14 cellular contexts compared by ENCODE assay signal in genomic region chr5:168106008-168106761, GRCh38.
A peak's percentile ranks its signal among the peaks of the same experiment; 100 is the strongest.
DNase-seq lines count a peak whose midpoint lies in the region; ATAC-seq and TF ChIP-seq lines count a peak whose summit lies in the region.
"Had no signal": no experiment of that assay in that cellular context is flagged by ENCODE, and none has a peak within 500 bp of the region (broad histone marks: within the 10 kb centered on the region; RNA-seq: fewer than 3 reads in every experiment).

No MANE protein-coding gene starts in this region.

- H3K36me3 ChIP-seq in MG63: no peaks in the 10 kb centered on the region
- no peaks in the 10 kb centered on the region for H3K36me3 ChIP-seq in tibial artery

- no peaks in the 10 kb centered on the region for H3K9me3 Mint-ChIP-seq in progenitor cell of endocrine pancreas (ENCODE audit: low read depth)
- H3K9me3 Mint-ChIP-seq: dendritic cell treated with granulocyte-macrophage colony-stimulating factor and Interleukin-4, amounts not matched to agents 40 ng/mL and 50 ng/mL, for 4 days; H9 had no signal

- DNase-seq in GM03348 (ENCODE audit: low spot score): peak; percentile 66
- peak; percentile 58 for DNase-seq in MG63
- peak in 22 of 61 donors; percentile 10 to 79 (median 30) for DNase-seq in caudate nucleus (lab: John Stamatoyannopoulos, UW)
- no peak for DNase-seq in progenitor cell of endocrine pancreas (ENCODE audit: low spot score, unreplicated experiment)
- DNase-seq in NCI-H128 (lab: John Stamatoyannopoulos, UW; ENCODE audit: unreplicated experiment): no peak
- DNase-seq in tibial artery: no peak
- DNase-seq: activated CD8-positive, alpha-beta memory T cell treated with anti-CD3 and anti-CD28 coated beads for 24 hours; activated naive CD4-positive, alpha-beta T cell treated with anti-CD3 and anti-CD28 coated beads, Interleukin-2, amount 50 U/mL, for 16 hours; naive B cell; NCI-H1930; substantia nigra had no signal

- H3K27ac ChIP-seq in caudate nucleus (ENCODE audit: low read depth, low read length) (peak overlapping the region; percentile 19), tibial artery (no peak overlapping the region)

- peaks cover 4% of the 10 kb centered on the region for H3K27me3 Mint-ChIP-seq in progenitor cell of endocrine pancreas
- H3K27me3 Mint-ChIP-seq: dendritic cell treated with granulocyte-macrophage colony-stimulating factor and Interleukin-4, amounts not matched to agents 40 ng/mL and 50 ng/mL, for 4 days had no signal

- peaks cover 15% of the 10 kb centered on the region for H3K4me1 Mint-ChIP-seq in progenitor cell of endocrine pancreas (ENCODE audit: low read depth)
- H3K4me1 Mint-ChIP-seq: naive B cell had no signal

- no peaks in the 10 kb centered on the region for H3K9me3 ChIP-seq in MG63
- no peaks in the 10 kb centered on the region for H3K9me3 ChIP-seq in tibial artery

- no peak for TF ChIP-seq CTCF in progenitor cell of endocrine pancreas (IDR thresholded peaks at IDR 0.05; ENCODE audit: unreplicated experiment)
- no peak for TF ChIP-seq CTCF in tibial artery (IDR thresholded peaks at IDR 0.05)

- H3K27me3 ChIP-seq in MG63: no peaks in the 10 kb centered on the region
- H3K27me3 ChIP-seq in tibial artery: peaks cover 0 to 6% of the 10 kb centered on the region in 2 donors

- no peak for ATAC-seq in HG02763 (IDR thresholded peaks at IDR 0.05; ENCODE audit: unreplicated experiment)

- no peak overlapping the region for H3K4me3 ChIP-seq in MG63
- no peak overlapping the region for H3K4me3 ChIP-seq in tibial artery

- no peaks in the 10 kb centered on the region for H3K4me1 ChIP-seq in tibial artery

- intact Hi-C loops in tibial artery (cut with DNase I; ENCODE audit: low total_unique reads): no loop called here

- no peaks in the 10 kb centered on the region for H3K36me3 Mint-ChIP-seq in progenitor cell of endocrine pancreas (ENCODE audit: insufficient read depth)
- H3K36me3 Mint-ChIP-seq: naive B cell had no signal

- H3K4me3 Mint-ChIP-seq in progenitor cell of endocrine pancreas (ENCODE audit: low read depth): no peak overlapping the region
- H3K4me3 Mint-ChIP-seq: dendritic cell treated with granulocyte-macrophage colony-stimulating factor and Interleukin-4, amounts not matched to agents 40 ng/mL and 50 ng/mL, for 4 days; H9; naive B cell had no signal

- peak overlapping the region; percentile 43 for H3K27ac Mint-ChIP-seq in progenitor cell of endocrine pancreas
- H3K27ac Mint-ChIP-seq: dendritic cell treated with granulocyte-macrophage colony-stimulating factor and Interleukin-4, amounts not matched to agents 40 ng/mL and 50 ng/mL, for 4 days; naive B cell had no signal

Comparison
In these comparisons a context has a peak if more than half of its experiments do, and no peak if none do; other contexts are left out.
1. DNase-seq: peak in GM03348 (single experiment) and MG63 (single experiment); none in progenitor cell of endocrine pancreas (single experiment), NCI-H128 (single experiment) and tibial artery (0 of 2).